Comparison of ENCODE assay signal across 7 cellular contexts in genomic region chr5:43312699-43313034, GRCh38. TPM values are rescaled to one million over a fixed set of nuclear protein-coding genes. Genes with fewer than 3 reads are reported as not detected.
DNase-seq lines count a peak whose midpoint lies in the region; ATAC-seq and TF ChIP-seq lines count a peak whose summit lies in the region.

No MANE protein-coding gene starts in this region.

- H3K9ac ChIP-seq in muscle layer of colon (ENCODE audit: low read length): peak overlapping the region; percentile 62

- peak overlapping the region; percentile 98 for H3K27ac Mint-ChIP-seq in chondrocyte (ENCODE audit: unreplicated experiment)

- H3K27ac ChIP-seq in muscle layer of colon (ENCODE audit: low read depth, low read length): peak overlapping the region; percentile 36

- H3K4me1 ChIP-seq in muscle layer of colon (ENCODE audit: insufficient read depth, low read length): peaks cover 14% of the 10 kb centered on the region

- peak overlapping the region; percentile 97 for H3K4me3 Mint-ChIP-seq in chondrocyte (ENCODE audit: unreplicated experiment)

- ATAC-seq in GM18868 (IDR thresholded peaks at IDR 0.05; ENCODE audit: unreplicated experiment) (peak; percentile 4), HG02588 (IDR thresholded peaks at IDR 0.05; ENCODE audit: unreplicated experiment) (peak; percentile 7), sciatic nerve (no peak)

- H3K9me3 Mint-ChIP-seq in chondrocyte (ENCODE audit: low read depth): no peaks in the 10 kb centered on the region

- H3K27me3 ChIP-seq in muscle layer of colon (ENCODE audit: control insufficient read depth in 1 of 2, insufficient read depth in 2 of 2, low read length in 2 of 2): no peaks in the 10 kb centered on the region

- intact Hi-C loops in sciatic nerve (cut with DNase I): no loop called here

- no peaks in the 10 kb centered on the region for H3K36me3 ChIP-seq in muscle layer of colon (ENCODE audit: insufficient read depth, low read length)

- TF ChIP-seq CTCF in chondrocyte (IDR thresholded peaks at IDR 0.05): no peak

- H3K4me1 Mint-ChIP-seq in chondrocyte (ENCODE audit: low read depth): peaks cover 59% of the 10 kb centered on the region

- H3K9me3 ChIP-seq in muscle layer of colon (ENCODE audit: low read length): no peaks in the 10 kb centered on the region

- H3K27me3 Mint-ChIP-seq in chondrocyte (ENCODE audit: low read depth): no peaks in the 10 kb centered on the region

- H3K4me3 ChIP-seq in muscle layer of colon (ENCODE audit: low read depth in 1 of 2, low read length in 2 of 2): peak overlapping the region; percentile 62 to 78

- H3K36me3 Mint-ChIP-seq in chondrocyte (ENCODE audit: low read depth): no peaks in the 10 kb centered on the region

- DNase-seq in NOMO-1 (lab: John Stamatoyannopoulos, UW; ENCODE audit: unreplicated experiment in 2 of 2): peak; percentile 89 to 91
- DNase-seq in chondrocyte (ENCODE audit: low spot score): no peak
- DNase-seq in NCI-H1694 (lab: John Stamatoyannopoulos, UW): no peak
- DNase-seq in sciatic nerve (ENCODE audit: low spot score): no peak

RNA-seq across cellular contexts. Expression of gene HMGCS1, which starts 0.5 kb away (rescaled TPM):
- total RNA-seq in chondrocyte (77.8 to 86.9 TPM (median 86.9 TPM) in 3 replicates), sciatic nerve (115 TPM)

Comparison
In these comparisons a context has a peak if more than half of its experiments do, and no peak if none do; other contexts are left out.
1. DNase-seq: peak in NOMO-1 (2 of 2); none in chondrocyte (single experiment), NCI-H1694 (single experiment) and sciatic nerve (single experiment).